In genomic region chr3:100289339-100289738, GRCh38 we compare ENCODE assay signal across 1 cellular context.
TF ChIP-seq lines count a peak whose summit lies in the region.

No MANE protein-coding gene starts in this region.

TF ChIP-seq in HepG2, 621 proteins besides CTCF, POLR2A, EP300 and RAD21:
- TF ChIP-seq ZNF138 (CRISPR knock-in tag; IDR thresholded peaks at IDR 0.05; ENCODE audit: low read depth), result no peak
- TF ChIP-seq BHLHE40 (IDR thresholded peaks at IDR 0.05; ENCODE audit: low read length), result no peak
- TF ChIP-seq NR1H2 (CRISPR knock-in tag; IDR thresholded peaks at IDR 0.05; ENCODE audit: borderline replicate concordance, low read depth), result no peak
- TF ChIP-seq ZNF709 (CRISPR knock-in tag; IDR thresholded peaks at IDR 0.05), result no peak
- TF ChIP-seq PCBP2 (optimal IDR thresholded peaks at IDR 0.05; ENCODE audit: low read depth, low read length, poor library complexity, severe bottlenecking), result no peak
- no peak for TF ChIP-seq ZNF414 (CRISPR knock-in tag; IDR thresholded peaks at IDR 0.05)
- TF ChIP-seq TRIM24 (CRISPR knock-in tag; IDR thresholded peaks at IDR 0.05), result no peak
- TF ChIP-seq RARA (CRISPR knock-in tag; IDR thresholded peaks at IDR 0.05), result no peak
- TF ChIP-seq RBFOX2 (IDR thresholded peaks at IDR 0.05; ENCODE audit: low read depth, low read length), result no peak
